Comparison of ENCODE assay signal across 17 cellular contexts in the genomic region with DNA sequence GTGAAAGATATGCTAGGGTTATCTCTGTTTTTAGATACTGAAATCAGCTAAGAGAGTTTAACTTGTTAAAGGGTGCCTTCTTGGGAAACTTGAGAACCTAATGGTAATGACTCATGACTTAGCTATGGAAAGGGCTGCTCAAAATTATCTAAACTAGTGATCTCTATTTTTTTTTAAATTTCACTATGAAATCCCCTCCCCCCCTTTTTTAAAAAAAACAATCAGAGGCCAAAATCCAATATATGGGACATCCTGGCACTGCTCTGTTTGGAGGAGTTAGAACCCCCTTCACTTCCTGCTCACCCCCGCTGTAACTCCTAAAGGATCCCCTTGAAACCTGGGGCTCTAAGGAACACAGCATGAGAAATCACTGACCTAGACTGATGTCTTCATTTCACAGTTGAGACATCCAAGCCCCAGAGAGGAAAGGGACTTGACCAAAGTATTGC. TPM values are rescaled to one million over a fixed set of nuclear protein-coding genes. Genes with fewer than 3 reads are reported as not detected.
DNase-seq lines count a peak whose midpoint lies in the region; ATAC-seq, FAIRE-seq and TF ChIP-seq lines count a peak whose summit lies in the region.
"Had no signal": no experiment of that assay in that cellular context is flagged by ENCODE, and none has a peak within 500 bp of the region (broad histone marks: within the 10 kb centered on the region; RNA-seq: fewer than 3 reads in every experiment).

No MANE protein-coding gene starts in this region.

- intact Hi-C loops in PC-3 (cut with micrococcal nuclease), result no loop called here
- intact Hi-C loops in endothelial cell of umbilical vein (cut with micrococcal nuclease), result no loop called here
- intact Hi-C loops in head of caudate nucleus (cut with DNase I), result no loop called here

- peak; percentile 4 for FAIRE-seq in endothelial cell of umbilical vein (lab: Jason Lieb, UNC)
- FAIRE-seq: GM12891 had no signal

- no TSS peak for BruUV-seq in PC-3 (replicated peaks; lab: Mats Ljungman, UMichigan)
- BruUV-seq in endothelial cell of umbilical vein (replicated peaks; lab: Mats Ljungman, UMichigan), result no TSS peak

- H3K4me2 ChIP-seq in PC-3 (ENCODE audit: low read length) (peak overlapping the region; percentile 57), endothelial cell of umbilical vein (ENCODE audit: insufficient read depth, low read length) (peak overlapping the region; percentile 34)
- H3K4me2 ChIP-seq: KMS-11 had no signal

- H3F3A ChIP-seq in PC-3 (ENCODE audit: low read length, unreplicated experiment), result no peaks in the 10 kb centered on the region

- H3K79me2 ChIP-seq in PC-3 (ENCODE audit: low read length) (no peaks in the 10 kb centered on the region), endothelial cell of umbilical vein (ENCODE audit: control insufficient read depth, insufficient read depth, low read length) (no peaks in the 10 kb centered on the region)

- no peaks in the 10 kb centered on the region for H3K27me3 Mint-ChIP-seq in osteocyte (ENCODE audit: unreplicated experiment)

- H3K27me3 ChIP-seq in PC-3 (ENCODE audit: low read length), result no peaks in the 10 kb centered on the region
- H3K27me3 ChIP-seq in endothelial cell of umbilical vein (ENCODE audit: control insufficient read depth in 2 of 2, insufficient read depth in 2 of 2, low read length in 2 of 2), result no peaks in the 10 kb centered on the region
- no peaks in the 10 kb centered on the region for H3K27me3 ChIP-seq in WERI-Rb-1 (ENCODE audit: insufficient read depth, low read depth, severe bottlenecking)

- peaks cover 15% of the 10 kb centered on the region for H3K36me3 ChIP-seq in PC-3 (ENCODE audit: low read depth, low read length)
- peaks cover 3 to 21% of the 10 kb centered on the region in 2 experiments for H3K36me3 ChIP-seq in endothelial cell of umbilical vein (ENCODE audit: control insufficient read depth in 2 of 2, extremely low read depth in 1 of 2, insufficient read depth in 2 of 2, low read length in 2 of 2)
- H3K36me3 ChIP-seq in WERI-Rb-1, result peaks cover 54% of the 10 kb centered on the region

- no peaks in the 10 kb centered on the region for H3K9me2 ChIP-seq in PC-3 (replicated peaks; ENCODE audit: low read length)

- H3K4me3 Mint-ChIP-seq in osteocyte (ENCODE audit: unreplicated experiment), result no peak overlapping the region
- H3K4me3 Mint-ChIP-seq: nephron had no signal

- H3K9me3 Mint-ChIP-seq in osteocyte (ENCODE audit: unreplicated experiment), result no peaks in the 10 kb centered on the region
- no peaks in the 10 kb centered on the region for H3K9me3 Mint-ChIP-seq in activated naive CD4-positive, alpha-beta T cell treated with anti-CD3 and anti-CD28 coated beads, Interleukin-2, amount 50 U/mL, for 72 hours
- H3K9me3 Mint-ChIP-seq: nephron had no signal

- no peak for TF ChIP-seq POLR2A in endothelial cell of umbilical vein (IDR thresholded peaks at IDR 0.05; ENCODE audit: low read depth, low read length)

- H3K27ac ChIP-seq in PC-3 (ENCODE audit: low read length), result no peak overlapping the region
- peak overlapping the region; percentile 40 for H3K27ac ChIP-seq in endothelial cell of umbilical vein (ENCODE audit: insufficient read depth, low read depth, low read length)
- H3K27ac ChIP-seq in WERI-Rb-1, result no peak overlapping the region
- H3K27ac ChIP-seq: KMS-11, VCaP had no signal

- peaks cover 16% of the 10 kb centered on the region for H3K4me1 Mint-ChIP-seq in osteocyte (ENCODE audit: unreplicated experiment)
- H3K4me1 Mint-ChIP-seq: nephron had no signal

- H3K9me3 ChIP-seq in PC-3 (ENCODE audit: low read length), result no peaks in the 10 kb centered on the region
- H3K9me3 ChIP-seq in endothelial cell of umbilical vein (replicated peaks; ENCODE audit: control insufficient read depth, insufficient read depth, low read length), result no peaks in the 10 kb centered on the region
- H3K9me3 ChIP-seq in WERI-Rb-1 (ENCODE audit: severe bottlenecking), result no peaks in the 10 kb centered on the region

- H4K20me1 ChIP-seq in PC-3 (ENCODE audit: low read length) (no peaks in the 10 kb centered on the region), endothelial cell of umbilical vein (replicated peaks; ENCODE audit: control insufficient read depth, extremely low read depth, insufficient read depth, low read length) (no peaks in the 10 kb centered on the region)

- CTCF ChIA-PET in PC-3 (lab: Charles Lee) (interaction anchor here (0.6 kb wide), 2 partner anchors 29 to 32 kb away, joined by 3 to 4 read pairs; no protein-coding TSS in a partner anchor), endothelial cell of umbilical vein (lab: Charles Lee) (interaction anchor here (0.8 to 1.4 kb wide), 5 partner anchors 8 to 36 kb away, joined by 3 to 5 read pairs (median 3); partner anchors contain the start of gene TMEM39B)

- TF ChIP-seq CTCF in PC-3 (conservative IDR thresholded peaks at IDR 0.05; ENCODE audit: low read depth, low read length) (no peak), endothelial cell of umbilical vein (IDR thresholded peaks at IDR 0.05; ENCODE audit: extremely low read depth in 1 of 2, insufficient read depth in 1 of 2, low read depth in 1 of 2, low read length in 2 of 2) (no peak), osteocyte (IDR thresholded peaks at IDR 0.05) (no peak), WERI-Rb-1 (IDR thresholded peaks at IDR 0.05; ENCODE audit: low read depth, low read length) (no peak)

- H3K4me3 ChIP-seq in PC-3 (ENCODE audit: low read length) (no peak overlapping the region), endothelial cell of umbilical vein (replicated peaks in 1 of 3; ENCODE audit: insufficient read depth in 1 of 3, low read depth in 1 of 3, low read length in 3 of 3) (no peak overlapping the region), WERI-Rb-1 (ENCODE audit: low read depth, low read length) (no peak overlapping the region)

- POLR2A ChIA-PET in PC-3 (lab: Charles Lee; ENCODE audit: unreplicated experiment) (interaction anchor here (0.6 kb wide), 2 partner anchors 10 to 122 kb away, joined by 3 to 6 read pairs; no protein-coding TSS in a partner anchor), endothelial cell of umbilical vein (lab: Charles Lee) (no interaction called here)

- peaks cover 18% of the 10 kb centered on the region for H3K4me1 ChIP-seq in PC-3 (ENCODE audit: insufficient read depth, low read length)
- H3K4me1 ChIP-seq in endothelial cell of umbilical vein (ENCODE audit: control insufficient read depth, extremely low read depth, insufficient read depth, low read length), result peaks cover 13% of the 10 kb centered on the region

- no peak overlapping the region for H3K9ac ChIP-seq in PC-3 (ENCODE audit: low read length)
- no peak overlapping the region for H3K9ac ChIP-seq in endothelial cell of umbilical vein (replicated peaks; ENCODE audit: extremely low read depth, insufficient read depth, low read length)
- H3K9ac ChIP-seq: KMS-11 had no signal

- H3K36me3 Mint-ChIP-seq in osteocyte (ENCODE audit: unreplicated experiment), result peaks cover 24% of the 10 kb centered on the region
- H3K36me3 Mint-ChIP-seq in activated naive CD4-positive, alpha-beta T cell treated with anti-CD3 and anti-CD28 coated beads, Interleukin-2, amount 50 U/mL, for 72 hours, result no peaks in the 10 kb centered on the region

- ATAC-seq in PC-3 (peak; percentile 81), HG03135 (IDR thresholded peaks at IDR 0.05; ENCODE audit: unreplicated experiment) (no peak)
- ATAC-seq in activated naive CD4-positive, alpha-beta T cell treated with anti-CD3 and anti-CD28 coated beads, Interleukin-2, amount 50 U/mL, for 72 hours, result no peak

- H3K27ac Mint-ChIP-seq in osteocyte (ENCODE audit: unreplicated experiment), result peak overlapping the region; percentile 72
- peak overlapping the region in 1 of 2 donors; percentile 57 for H3K27ac Mint-ChIP-seq in activated naive CD4-positive, alpha-beta T cell treated with anti-CD3 and anti-CD28 coated beads, Interleukin-2, amount 50 U/mL, for 72 hours
- H3K27ac Mint-ChIP-seq: nephron had no signal

- dilution Hi-C loops in endothelial cell of umbilical vein (cut with MboI; ENCODE audit: extremely low pct_ligation_motif_present, low sequenced_read_pairs), result no loop called here

- no peaks in the 10 kb centered on the region for H3K9me1 ChIP-seq in endothelial cell of umbilical vein (replicated peaks; ENCODE audit: control insufficient read depth, extremely low read depth, insufficient read depth, low read length)

- H2AFZ ChIP-seq in PC-3 (ENCODE audit: low read length) (no peak overlapping the region), endothelial cell of umbilical vein (ENCODE audit: low read depth, low read length) (no peak overlapping the region)

- DNase-seq in Daoy (ENCODE audit: low read depth) (peak; percentile 25), PC-3 (peak; percentile 73), endothelial cell of umbilical vein (ENCODE audit: low read depth, low spot score) (no peak), osteocyte (ENCODE audit: extremely low spot score, unreplicated experiment) (no peak), WERI-Rb-1 (no peak), head of caudate nucleus (no peak)
- DNase-seq in activated naive CD4-positive, alpha-beta T cell treated with anti-CD3 and anti-CD28 coated beads, Interleukin-2, amount 50 U/mL, for 72 hours (ENCODE audit: low spot score in 2 of 2), result no peak
- DNase-seq: aorta, Calu3, H7, NCI-H2171 treated with DMSO at 0.1 percent for 48 hours, SHP77 had no signal

RNA-seq across cellular contexts. Expression of gene KPNA6, which starts 6.6 kb away (rescaled TPM):
- total RNA-seq in Daoy (2014; rRNA removed; shearing (Covaris generic)), result 44.2 and 45.8 TPM in 2 replicates
- total RNA-seq in PC-3 (2014; rRNA removed) (45.7 and 45.8 TPM in 2 replicates), endothelial cell of umbilical vein (83.4 and 85.6 TPM in 2 replicates), osteocyte (75.3 and 78.2 TPM in 2 replicates)
- polyA plus RNA-seq in endothelial cell of umbilical vein, result 18.1 and 22.1 TPM in 2 replicates
- polyA plus RNA-seq in endothelial cell of umbilical vein (2011; cell fraction: cytosol; rRNA removed), result 24.9 and 25.4 TPM in 2 replicates
- polyA plus RNA-seq in endothelial cell of umbilical vein (2011; cell fraction: nucleus; rRNA removed), result 21.1 and 23.1 TPM in 2 replicates
- polyA plus RNA-seq in endothelial cell of umbilical vein (2012), result 19.0 and 27.3 TPM in 2 replicates
- 58.4 and 61.4 TPM in 2 replicates for polyA minus RNA-seq in endothelial cell of umbilical vein
- 24.2 TPM for polyA minus RNA-seq in endothelial cell of umbilical vein (2011; cell fraction: cytosol; rRNA and poly(A)+ RNA removed)
- polyA minus RNA-seq in endothelial cell of umbilical vein (2011; cell fraction: nucleus; rRNA and poly(A)+ RNA removed), result 15.8 and 25.6 TPM in 2 replicates
- total RNA-seq in activated naive CD4-positive, alpha-beta T cell treated with anti-CD3 and anti-CD28 coated beads, Interleukin-2, amount 50 U/mL, for 72 hours, result 100 to 1,000 TPM in 1 of 2 donors, 10 to 100 TPM in 1; 62.0 to 103 TPM

RNA-seq across cellular contexts. Expression of gene TMEM39B, which starts 28.5 kb away (rescaled TPM):
- 4.3 and 4.5 TPM in 2 replicates for total RNA-seq in Daoy (2014; rRNA removed; shearing (Covaris generic))
- total RNA-seq in PC-3 (2014; rRNA removed) (7.7 and 9.4 TPM in 2 replicates), endothelial cell of umbilical vein (43.7 and 47.3 TPM in 2 replicates), osteocyte (22.9 and 25.0 TPM in 2 replicates)
- polyA plus RNA-seq in endothelial cell of umbilical vein, result 64.3 and 78.1 TPM in 2 replicates
- 54.2 and 56.6 TPM in 2 replicates for polyA plus RNA-seq in endothelial cell of umbilical vein (2011; cell fraction: cytosol; rRNA removed)
- 39.8 and 43.8 TPM in 2 replicates for polyA plus RNA-seq in endothelial cell of umbilical vein (2011; cell fraction: nucleus; rRNA removed)
- 27.9 and 28.0 TPM in 2 replicates for polyA plus RNA-seq in endothelial cell of umbilical vein (2012)
- 42.9 and 49.2 TPM in 2 replicates for polyA minus RNA-seq in endothelial cell of umbilical vein
- polyA minus RNA-seq in endothelial cell of umbilical vein (2011; cell fraction: cytosol; rRNA and poly(A)+ RNA removed), result 14.2 TPM
- polyA minus RNA-seq in endothelial cell of umbilical vein (2011; cell fraction: nucleus; rRNA and poly(A)+ RNA removed), result 17.8 and 18.1 TPM in 2 replicates
- total RNA-seq in activated naive CD4-positive, alpha-beta T cell treated with anti-CD3 and anti-CD28 coated beads, Interleukin-2, amount 50 U/mL, for 72 hours, result 10 to 100 TPM; 20.3 to 35.0 TPM

Comparison
In these comparisons a context has a peak if more than half of its experiments do, and no peak if none do; other contexts are left out.
1. DNase-seq: peak in Daoy (single experiment) and PC-3 (single experiment); none in endothelial cell of umbilical vein (single experiment), osteocyte (single experiment), activated naive CD4-positive, alpha-beta T cell treated with anti-CD3 and anti-CD28 coated beads, Interleukin-2, amount 50 U/mL, for 72 hours (0 of 2), WERI-Rb-1 (single experiment) and head of caudate nucleus (0 of 42).